11 cellular contexts compared by ENCODE assay signal in the genomic region with DNA sequence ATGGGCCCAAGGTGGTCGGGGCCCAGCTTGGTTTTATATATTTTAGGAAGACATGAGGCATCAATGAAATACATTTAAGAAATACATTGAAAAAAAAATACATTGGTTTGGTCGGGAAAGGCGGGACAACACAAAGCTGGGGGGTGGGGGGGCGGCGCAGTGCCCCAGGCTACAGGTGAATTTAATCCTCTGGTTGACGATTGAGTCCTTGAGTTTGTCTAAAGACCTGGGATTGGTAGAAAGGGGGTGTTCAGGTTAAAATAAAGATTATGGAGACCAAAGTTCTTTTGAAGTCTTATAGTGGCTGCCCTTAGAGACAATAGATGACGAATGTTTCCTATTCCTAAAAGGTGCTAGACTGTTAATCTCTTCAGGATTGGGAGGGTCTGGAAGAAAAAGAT. TPM values are rescaled to one million over a fixed set of nuclear protein-coding genes. Genes with fewer than 3 reads are reported as not detected.
DNase-seq lines count a peak whose midpoint lies in the region; ATAC-seq, FAIRE-seq and TF ChIP-seq lines count a peak whose summit lies in the region.
"Had no signal": no experiment of that assay in that cellular context is flagged by ENCODE, and none has a peak within 500 bp of the region (broad histone marks: within the 10 kb centered on the region; RNA-seq: fewer than 3 reads in every experiment).

No MANE protein-coding gene starts in this region.

- ATAC-seq in HepG2 (no peak), HG02571 (IDR thresholded peaks at IDR 0.05; ENCODE audit: unreplicated experiment) (no peak)

- TF ChIP-seq CTCF in liver (IDR thresholded peaks at IDR 0.05; ENCODE audit: low read depth, low read length, missing input control), result no peak
- TF ChIP-seq CTCF in HepG2 (CRISPR knock-in tag; IDR thresholded peaks at IDR 0.05), result no peak

- no peak for TF ChIP-seq POLR2A in HepG2 (IDR thresholded peaks at IDR 0.05; ENCODE audit: insufficient read depth in 1 of 2, low read depth in 2 of 2, low read length in 2 of 2)

- POLR2A ChIA-PET in HepG2 (lab: Yijun Ruan, JAX), result interaction anchor here (1.2 to 2.2 kb wide), 5 partner anchors 8 to 110 kb away, joined by 4 to 12 read pairs (median 7); a partner anchor contains a TSS

- H3K4me1 ChIP-seq in liver (ENCODE audit: control insufficient read depth in 4 of 4, insufficient read depth in 4 of 4, low read length in 3 of 4) (peaks cover 0 to 43% (median 18%) of the 10 kb centered on the region in 4 donors), HepG2 (ENCODE audit: insufficient read depth, low read length) (peaks cover 60% of the 10 kb centered on the region), muscle layer of duodenum (ENCODE audit: control insufficient read depth in 1 of 2, insufficient read depth in 2 of 2, low read length in 2 of 2) (peaks cover 0 to 12% of the 10 kb centered on the region in 2 donors)
- H3K4me1 ChIP-seq: BE2C had no signal

- in situ Hi-C loops in HepG2 (cut with HindIII; ENCODE audit: extremely low pct_ligation_motif_present, low pct_unique_long_range_greater_than_20kb) (no loop called here), KBM-7 (cut with MboI; ENCODE audit: low pct_unique_long_range_greater_than_20kb, low sequenced_read_pairs) (no loop called here)

- no peaks in the 10 kb centered on the region for H4K20me1 ChIP-seq in HepG2 (ENCODE audit: insufficient read depth, low read length)

- H3K4me2 ChIP-seq in HepG2 (ENCODE audit: low read depth, low read length), result no peak overlapping the region

- TF ChIP-seq EP300 in HepG2 (IDR thresholded peaks at IDR 0.05; ENCODE audit: low read depth in 2 of 2, low read length in 2 of 2) (no peak), HepG2 (CRISPR knock-in tag; IDR thresholded peaks at IDR 0.05; ENCODE audit: borderline replicate concordance) (no peak)

- H3K36me3 ChIP-seq in liver (ENCODE audit: control insufficient read depth in 4 of 4, insufficient read depth in 3 of 4, low read depth in 1 of 4, low read length in 3 of 4) (no peaks in the 10 kb centered on the region), HepG2 (replicated peaks in 1 of 2; ENCODE audit: control insufficient read depth in 1 of 2, insufficient read depth in 2 of 2, low read length in 2 of 2) (no peaks in the 10 kb centered on the region), muscle layer of duodenum (ENCODE audit: control insufficient read depth in 1 of 2, insufficient read depth in 2 of 2, low read length in 2 of 2) (no peaks in the 10 kb centered on the region)
- H3K36me3 ChIP-seq: BE2C had no signal

- DNase-seq in HepG2 (ENCODE audit: low spot score) (no peak), KBM-7 (no peak), HuH-7 (ENCODE audit: low spot score) (no peak), DMS79 treated with DMSO at 0.1 percent for 48 hours (lab: John Stamatoyannopoulos, UW) (no peak)
- DNase-seq: amygdala, BE2C, NCI-H187 had no signal

- CTCF ChIA-PET in HepG2 (lab: Yijun Ruan, JAX; ENCODE audit: low intra/inter-chr PET ratio, low total read pairs), result no interaction called here

- no peak for FAIRE-seq in HepG2 (lab: Jason Lieb, UNC)

- TF ChIP-seq RAD21 in liver (IDR thresholded peaks at IDR 0.05) (no peak), HepG2 (CRISPR knock-in tag; IDR thresholded peaks at IDR 0.05) (no peak)

- H3K27ac ChIP-seq in liver (ENCODE audit: low read depth in 1 of 2, low read length in 2 of 2), result peak overlapping the region; percentile 81 to 92
- no peak overlapping the region for H3K27ac ChIP-seq in HepG2 (ENCODE audit: extremely low read length, insufficient read depth, low read length)
- peak overlapping the region; percentile 29 for H3K27ac ChIP-seq in cingulate gyrus (ENCODE audit: low read depth, low read length)
- H3K27ac ChIP-seq in muscle layer of duodenum (ENCODE audit: low read length), result peak overlapping the region; percentile 2

- 70% methylated on average over 7 of the region's 7 CpGs for WGBS in liver
- 39% methylated on average over 7 of the region's 7 CpGs for WGBS in HepG2 (ENCODE audit: low lambda C conversion rate)

- intact Hi-C loops in HepG2 (cut with micrococcal nuclease; ENCODE audit: unreplicated experiment), result no loop called here

- no peaks in the 10 kb centered on the region for H3K9me3 ChIP-seq in liver (ENCODE audit: control insufficient read depth in 4 of 4, low read length in 3 of 4)
- H3K9me3 ChIP-seq in HepG2 (ENCODE audit: low read length), result no peaks in the 10 kb centered on the region
- H3K9me3 ChIP-seq in muscle layer of duodenum (ENCODE audit: control insufficient read depth in 1 of 2, low read length in 2 of 2), result no peaks in the 10 kb centered on the region
- H3K9me3 ChIP-seq: BE2C had no signal

- no TSS peak for BruUV-seq in HepG2 (replicated peaks; lab: Mats Ljungman, UMichigan)

- no peaks in the 10 kb centered on the region for H3K27me3 ChIP-seq in liver (ENCODE audit: control insufficient read depth in 4 of 4, insufficient read depth in 4 of 4, low read length in 3 of 4)
- H3K27me3 ChIP-seq in HepG2 (ENCODE audit: control insufficient read depth in 1 of 2, insufficient read depth in 2 of 2, low read length in 2 of 2), result no peaks in the 10 kb centered on the region
- H3K27me3 ChIP-seq in muscle layer of duodenum (ENCODE audit: low read depth, low read length), result no peaks in the 10 kb centered on the region

- H3K4me3 ChIP-seq in liver (ENCODE audit: low read depth in 1 of 3, low read length in 3 of 3) (peak overlapping the region in 1 of 3 donors; percentile 48), HepG2 (replicated peaks in 1 of 3; ENCODE audit: insufficient read depth in 1 of 3, low read depth in 2 of 3, low read length in 3 of 3) (no peak overlapping the region), muscle layer of duodenum (ENCODE audit: low read depth in 1 of 2, low read length in 2 of 2) (peak overlapping the region; percentile 46 to 69)

- H2AFZ ChIP-seq in HepG2 (ENCODE audit: low read length), result no peak overlapping the region

- peaks cover 10% of the 10 kb centered on the region for H3K79me2 ChIP-seq in HepG2 (ENCODE audit: insufficient read depth, low read length)

- H3K9ac ChIP-seq in liver (ENCODE audit: low read depth in 1 of 2, low read length in 2 of 2), result no peak overlapping the region
- H3K9ac ChIP-seq in HepG2 (ENCODE audit: insufficient read depth, low read depth, low read length), result no peak overlapping the region

RNA-seq across cellular contexts. Expression of a gene that starts 3.1 kb away (rescaled TPM):
- total RNA-seq in liver, result 10 to 100 TPM; 12.6 to 37.4 TPM
- 100 to 1,000 TPM in 1 of 2 donors, 10 to 100 TPM in 1; 96.0 to 113 TPM for polyA plus RNA-seq in liver
- 0.38 TPM in 1 of 2 replicates, not detected in the other for total RNA-seq in HepG2 (2016; rRNA removed; fragmentation: Illumina TruSeq; extraction: Trizol)
- not detected in 2 replicates for total RNA-seq in HepG2 (2016; cell fraction: cytosol; rRNA removed; fragmentation: Illumina TruSeq; extraction: Trizol; ENCODE audit: low read depth)
- total RNA-seq in HepG2 (2016; cell fraction: insoluble cytoplasmic fraction; rRNA removed; fragmentation: Illumina TruSeq; extraction: Trizol), result 0.24 TPM in 1 of 2 replicates, not detected in the other
- 0.34 TPM in 1 of 2 replicates, not detected in the other for total RNA-seq in HepG2 (2016; cell fraction: membrane; rRNA removed; fragmentation: Illumina TruSeq; extraction: Trizol)
- not detected in 2 replicates for total RNA-seq in HepG2 (2016; cell fraction: nucleus; rRNA removed; fragmentation: Illumina TruSeq; extraction: Trizol)
- polyA plus RNA-seq in HepG2 (2011; rRNA removed), result 11.1 and 18.7 TPM in 2 replicates
- polyA plus RNA-seq in HepG2 (2011; cell fraction: cytosol; rRNA removed), result 15.6 and 17.2 TPM in 2 replicates
- polyA plus RNA-seq in HepG2 (2011; cell fraction: nucleus; rRNA removed), result 4.5 and 6.7 TPM in 2 replicates
- 5.0 and 18.1 TPM in 2 replicates for polyA plus RNA-seq in HepG2 (2012)
- 0.40 and 0.62 TPM in 2 replicates for polyA plus RNA-seq in HepG2 (2016; cell fraction: cytosol; fragmentation: Illumina TruSeq; extraction: Trizol; ENCODE audit: low read depth)
- not detected in 2 replicates for polyA plus RNA-seq in HepG2 (2016; cell fraction: insoluble cytoplasmic fraction; fragmentation: Illumina TruSeq; extraction: Trizol; ENCODE audit: low read depth)
- 0.41 TPM in 1 of 2 replicates, not detected in the other for polyA plus RNA-seq in HepG2 (2016; cell fraction: membrane; fragmentation: Illumina TruSeq; extraction: Trizol; ENCODE audit: low read depth)
- 0.85 and 1.3 TPM in 2 replicates for polyA plus RNA-seq in HepG2 (2016; cell fraction: nucleus; fragmentation: Illumina TruSeq; extraction: Trizol; ENCODE audit: insufficient read depth, low read depth)
- polyA minus RNA-seq in HepG2 (2011; rRNA and poly(A)+ RNA removed; ENCODE audit: low replicate concordance), result 15.4 and 536 TPM in 2 replicates
- polyA minus RNA-seq in HepG2 (2011; cell fraction: cytosol; rRNA and poly(A)+ RNA removed), result 4.5 and 5.8 TPM in 2 replicates
- 1.5 and 2.7 TPM in 2 replicates for polyA minus RNA-seq in HepG2 (2011; cell fraction: nucleus; rRNA and poly(A)+ RNA removed)

RNA-seq across cellular contexts. Expression of a gene that starts 3.8 kb away (rescaled TPM):
- total RNA-seq in liver, result 100 to 1,000 TPM in 1 of 2 donors, 10 to 100 TPM in 1; 48.6 to 105 TPM
- 1,000 to 10,000 TPM; 2,070 to 2,255 TPM for polyA plus RNA-seq in liver
- total RNA-seq in HepG2 (2016; rRNA removed; fragmentation: Illumina TruSeq; extraction: Trizol), result 30.0 and 52.6 TPM in 2 replicates
- total RNA-seq in HepG2 (2016; cell fraction: cytosol; rRNA removed; fragmentation: Illumina TruSeq; extraction: Trizol; ENCODE audit: low read depth), result 16.1 and 19.2 TPM in 2 replicates
- 27.9 and 45.1 TPM in 2 replicates for total RNA-seq in HepG2 (2016; cell fraction: insoluble cytoplasmic fraction; rRNA removed; fragmentation: Illumina TruSeq; extraction: Trizol)
- total RNA-seq in HepG2 (2016; cell fraction: membrane; rRNA removed; fragmentation: Illumina TruSeq; extraction: Trizol), result 15.2 and 16.4 TPM in 2 replicates
- 36.7 and 42.1 TPM in 2 replicates for total RNA-seq in HepG2 (2016; cell fraction: nucleus; rRNA removed; fragmentation: Illumina TruSeq; extraction: Trizol)
- 163 and 182 TPM in 2 replicates for polyA plus RNA-seq in HepG2 (2011; rRNA removed)
- 316 and 459 TPM in 2 replicates for polyA plus RNA-seq in HepG2 (2011; cell fraction: cytosol; rRNA removed)
- polyA plus RNA-seq in HepG2 (2011; cell fraction: nucleus; rRNA removed), result 94.3 and 120 TPM in 2 replicates
- 183 and 441 TPM in 2 replicates for polyA plus RNA-seq in HepG2 (2012)
- 87.8 and 96.5 TPM in 2 replicates for polyA plus RNA-seq in HepG2 (2016; cell fraction: cytosol; fragmentation: Illumina TruSeq; extraction: Trizol; ENCODE audit: low read depth)
- 109 and 136 TPM in 2 replicates for polyA plus RNA-seq in HepG2 (2016; cell fraction: insoluble cytoplasmic fraction; fragmentation: Illumina TruSeq; extraction: Trizol; ENCODE audit: low read depth)
- 64.1 and 65.9 TPM in 2 replicates for polyA plus RNA-seq in HepG2 (2016; cell fraction: membrane; fragmentation: Illumina TruSeq; extraction: Trizol; ENCODE audit: low read depth)
- 219 and 229 TPM in 2 replicates for polyA plus RNA-seq in HepG2 (2016; cell fraction: nucleus; fragmentation: Illumina TruSeq; extraction: Trizol; ENCODE audit: insufficient read depth, low read depth)
- polyA minus RNA-seq in HepG2 (2011; rRNA and poly(A)+ RNA removed; ENCODE audit: low replicate concordance), result 405 and 668 TPM in 2 replicates
- 180 and 184 TPM in 2 replicates for polyA minus RNA-seq in HepG2 (2011; cell fraction: cytosol; rRNA and poly(A)+ RNA removed)
- 31.3 and 46.7 TPM in 2 replicates for polyA minus RNA-seq in HepG2 (2011; cell fraction: nucleus; rRNA and poly(A)+ RNA removed)

RNA-seq across cellular contexts. Expression of a gene that starts 9.3 kb away (rescaled TPM):
- total RNA-seq in liver (10 to 100 TPM in 1 of 2 donors, 1 to 10 TPM in 1; 8.5 to 49.0 TPM), HepG2 (2016; rRNA removed; fragmentation: Illumina TruSeq; extraction: Trizol) (10.4 and 13.8 TPM in 2 replicates)
- polyA plus RNA-seq in liver (1,000 to 10,000 TPM in 1 of 2 donors, 100 to 1,000 TPM in 1; 759 to 1,441 TPM), HepG2 (2011; rRNA removed) (267 and 289 TPM in 2 replicates)
- total RNA-seq in HepG2 (2016; cell fraction: cytosol; rRNA removed; fragmentation: Illumina TruSeq; extraction: Trizol; ENCODE audit: low read depth), result 4.6 and 5.5 TPM in 2 replicates
- 11.6 and 12.1 TPM in 2 replicates for total RNA-seq in HepG2 (2016; cell fraction: insoluble cytoplasmic fraction; rRNA removed; fragmentation: Illumina TruSeq; extraction: Trizol)
- 5.2 and 7.6 TPM in 2 replicates for total RNA-seq in HepG2 (2016; cell fraction: membrane; rRNA removed; fragmentation: Illumina TruSeq; extraction: Trizol)
- total RNA-seq in HepG2 (2016; cell fraction: nucleus; rRNA removed; fragmentation: Illumina TruSeq; extraction: Trizol), result 6.0 and 9.0 TPM in 2 replicates
- polyA plus RNA-seq in HepG2 (2011; cell fraction: cytosol; rRNA removed), result 371 and 454 TPM in 2 replicates
- 88.0 and 115 TPM in 2 replicates for polyA plus RNA-seq in HepG2 (2011; cell fraction: nucleus; rRNA removed)
- 111 and 258 TPM in 2 replicates for polyA plus RNA-seq in HepG2 (2012)
- polyA plus RNA-seq in HepG2 (2016; cell fraction: cytosol; fragmentation: Illumina TruSeq; extraction: Trizol; ENCODE audit: low read depth), result 23.4 and 27.5 TPM in 2 replicates
- polyA plus RNA-seq in HepG2 (2016; cell fraction: insoluble cytoplasmic fraction; fragmentation: Illumina TruSeq; extraction: Trizol; ENCODE audit: low read depth), result 52.2 and 56.6 TPM in 2 replicates
- 26.5 and 30.4 TPM in 2 replicates for polyA plus RNA-seq in HepG2 (2016; cell fraction: membrane; fragmentation: Illumina TruSeq; extraction: Trizol; ENCODE audit: low read depth)
- polyA plus RNA-seq in HepG2 (2016; cell fraction: nucleus; fragmentation: Illumina TruSeq; extraction: Trizol; ENCODE audit: insufficient read depth, low read depth), result 46.2 and 58.7 TPM in 2 replicates
- polyA minus RNA-seq in HepG2 (2011; rRNA and poly(A)+ RNA removed; ENCODE audit: low replicate concordance), result 409 and 521 TPM in 2 replicates
- polyA minus RNA-seq in HepG2 (2011; cell fraction: cytosol; rRNA and poly(A)+ RNA removed), result 52.0 and 52.6 TPM in 2 replicates
- 21.9 and 27.4 TPM in 2 replicates for polyA minus RNA-seq in HepG2 (2011; cell fraction: nucleus; rRNA and poly(A)+ RNA removed)

RNA-seq across cellular contexts. Expression of a gene that starts 17.6 kb away (rescaled TPM):
- total RNA-seq in liver (not detected), HepG2 (2016; rRNA removed; fragmentation: Illumina TruSeq; extraction: Trizol) (not detected in 2 replicates)
- polyA plus RNA-seq in liver (not detected), HepG2 (2011; rRNA removed) (not detected in 2 replicates)
- total RNA-seq in HepG2 (2016; cell fraction: cytosol; rRNA removed; fragmentation: Illumina TruSeq; extraction: Trizol; ENCODE audit: low read depth), result not detected in 2 replicates
- not detected in 2 replicates for total RNA-seq in HepG2 (2016; cell fraction: insoluble cytoplasmic fraction; rRNA removed; fragmentation: Illumina TruSeq; extraction: Trizol)
- not detected in 2 replicates for total RNA-seq in HepG2 (2016; cell fraction: membrane; rRNA removed; fragmentation: Illumina TruSeq; extraction: Trizol)
- not detected in 2 replicates for total RNA-seq in HepG2 (2016; cell fraction: nucleus; rRNA removed; fragmentation: Illumina TruSeq; extraction: Trizol)
- polyA plus RNA-seq in HepG2 (2011; cell fraction: cytosol; rRNA removed), result not detected in 2 replicates
- polyA plus RNA-seq in HepG2 (2011; cell fraction: nucleus; rRNA removed), result not detected in 2 replicates
- not detected in 2 replicates for polyA plus RNA-seq in HepG2 (2012)
- polyA plus RNA-seq in HepG2 (2016; cell fraction: cytosol; fragmentation: Illumina TruSeq; extraction: Trizol; ENCODE audit: low read depth), result not detected in 2 replicates
- polyA plus RNA-seq in HepG2 (2016; cell fraction: insoluble cytoplasmic fraction; fragmentation: Illumina TruSeq; extraction: Trizol; ENCODE audit: low read depth), result not detected in 2 replicates
- not detected in 2 replicates for polyA plus RNA-seq in HepG2 (2016; cell fraction: membrane; fragmentation: Illumina TruSeq; extraction: Trizol; ENCODE audit: low read depth)
- not detected in 2 replicates for polyA plus RNA-seq in HepG2 (2016; cell fraction: nucleus; fragmentation: Illumina TruSeq; extraction: Trizol; ENCODE audit: insufficient read depth, low read depth)
- polyA minus RNA-seq in HepG2 (2011; rRNA and poly(A)+ RNA removed; ENCODE audit: low replicate concordance), result not detected in 2 replicates
- polyA minus RNA-seq in HepG2 (2011; cell fraction: cytosol; rRNA and poly(A)+ RNA removed), result not detected in 2 replicates
- polyA minus RNA-seq in HepG2 (2011; cell fraction: nucleus; rRNA and poly(A)+ RNA removed), result not detected in 2 replicates

RNA-seq across cellular contexts. Expression of a gene that starts 28.0 kb away (rescaled TPM):
- total RNA-seq in liver, result 10 to 100 TPM in 1 of 2 donors, 1 to 10 TPM in 1; 1.3 to 11.4 TPM
- polyA plus RNA-seq in liver, result 1 to 10 TPM; 5.4 to 9.6 TPM
- 1.5 and 5.9 TPM in 2 replicates for total RNA-seq in HepG2 (2016; rRNA removed; fragmentation: Illumina TruSeq; extraction: Trizol)
- 0.51 and 0.79 TPM in 2 replicates for total RNA-seq in HepG2 (2016; cell fraction: cytosol; rRNA removed; fragmentation: Illumina TruSeq; extraction: Trizol; ENCODE audit: low read depth)
- 1.7 and 6.0 TPM in 2 replicates for total RNA-seq in HepG2 (2016; cell fraction: insoluble cytoplasmic fraction; rRNA removed; fragmentation: Illumina TruSeq; extraction: Trizol)
- total RNA-seq in HepG2 (2016; cell fraction: membrane; rRNA removed; fragmentation: Illumina TruSeq; extraction: Trizol), result 0.96 and 1.2 TPM in 2 replicates
- total RNA-seq in HepG2 (2016; cell fraction: nucleus; rRNA removed; fragmentation: Illumina TruSeq; extraction: Trizol), result 6.6 and 7.9 TPM in 2 replicates
- 14.8 and 17.4 TPM in 2 replicates for polyA plus RNA-seq in HepG2 (2011; rRNA removed)
- polyA plus RNA-seq in HepG2 (2011; cell fraction: cytosol; rRNA removed), result 2.8 and 4.0 TPM in 2 replicates
- polyA plus RNA-seq in HepG2 (2011; cell fraction: nucleus; rRNA removed), result 254 and 355 TPM in 2 replicates
- polyA plus RNA-seq in HepG2 (2012), result 11.4 and 16.7 TPM in 2 replicates
- polyA plus RNA-seq in HepG2 (2016; cell fraction: cytosol; fragmentation: Illumina TruSeq; extraction: Trizol; ENCODE audit: low read depth), result 0.29 and 0.37 TPM in 2 replicates
- polyA plus RNA-seq in HepG2 (2016; cell fraction: insoluble cytoplasmic fraction; fragmentation: Illumina TruSeq; extraction: Trizol; ENCODE audit: low read depth), result 1.6 and 2.4 TPM in 2 replicates
- 0.88 and 1.1 TPM in 2 replicates for polyA plus RNA-seq in HepG2 (2016; cell fraction: membrane; fragmentation: Illumina TruSeq; extraction: Trizol; ENCODE audit: low read depth)
- polyA plus RNA-seq in HepG2 (2016; cell fraction: nucleus; fragmentation: Illumina TruSeq; extraction: Trizol; ENCODE audit: insufficient read depth, low read depth), result 30.4 and 30.9 TPM in 2 replicates
- polyA minus RNA-seq in HepG2 (2011; rRNA and poly(A)+ RNA removed; ENCODE audit: low replicate concordance), result 2.9 and 7.7 TPM in 2 replicates
- polyA minus RNA-seq in HepG2 (2011; cell fraction: cytosol; rRNA and poly(A)+ RNA removed), result 1.9 and 2.7 TPM in 2 replicates
- 13.7 and 13.8 TPM in 2 replicates for polyA minus RNA-seq in HepG2 (2011; cell fraction: nucleus; rRNA and poly(A)+ RNA removed)

Comparison
In these comparisons a context has a peak if more than half of its experiments do, and no peak if none do; other contexts are left out.
1. RNA of a gene that starts 3.1 kb away (total RNA-seq): 12.6 to 37.4 TPM in liver; 0.24 to 0.38 TPM in HepG2; every median in the first group is over 4 times any median in the second.
2. H3K4me3 ChIP-seq: peak in muscle layer of duodenum (2 of 2); none in HepG2 (0 of 3).